ENCODE assay signal across 8 cellular contexts in genomic region chr17:59706900-59707181, GRCh38. TPM values are rescaled to one million over a fixed set of nuclear protein-coding genes. Genes with fewer than 3 reads are reported as not detected.
DNase-seq lines count a peak whose midpoint lies in the region; TF ChIP-seq lines count a peak whose summit lies in the region.

No MANE protein-coding gene starts in this region.

- H3K36me3 ChIP-seq in BJ (ENCODE audit: control insufficient read depth, insufficient read depth, low read length) (no peaks in the 10 kb centered on the region; the same call in 1 of the 2 replicates), NT2/D1 (ENCODE audit: insufficient read depth, insufficient read length, low read length) (peaks cover 38% of the 10 kb centered on the region)

- no peak for DNase-seq in BJ (ENCODE audit: low read depth)
- no peak for DNase-seq in NT2/D1 (ENCODE audit: low read depth, low spot score)
- no peak for DNase-seq in choroid plexus epithelial cell (ENCODE audit: low read depth)
- DNase-seq in nephron progenitor cell: no peak
- DNase-seq in NCI-H774 (lab: John Stamatoyannopoulos, UW): no peak
- no peak for DNase-seq in GM19238 (ENCODE audit: insufficient read length, low spot score)
- no peak for DNase-seq in Kasumi-1 (lab: John Stamatoyannopoulos, UW)
- DNase-seq in LoVo (ENCODE audit: low spot score): no peak

- H3K36me3 Mint-ChIP-seq in nephron progenitor cell (ENCODE audit: low read depth): peaks cover 41% of the 10 kb centered on the region

- POLR2A ChIA-PET in BJ (lab: Charles Lee): interaction anchor here (1.0 kb wide), 1 partner anchor 88 kb away, joined by 4 read pairs; the partner anchor contains the start of gene CLTC

- CTCF ChIA-PET in BJ (lab: Yijun Ruan, JAX): no interaction called here

- H3K4me1 Mint-ChIP-seq in nephron progenitor cell: peaks cover 38% of the 10 kb centered on the region

- H3K4me3 ChIP-seq in BJ (ENCODE audit: low read depth, low read length) (peak overlapping the region; percentile 61), NT2/D1 (ENCODE audit: insufficient read length, low read depth) (peak overlapping the region; percentile 98), choroid plexus epithelial cell (ENCODE audit: low read depth, low read length) (peak overlapping the region; percentile 86)

- peak overlapping the region; percentile 96 for H3K4me3 Mint-ChIP-seq in nephron progenitor cell

- H3K27me3 ChIP-seq in BJ (ENCODE audit: control insufficient read depth, insufficient read depth, low read length): no peaks in the 10 kb centered on the region
- H3K27me3 ChIP-seq in NT2/D1 (ENCODE audit: insufficient read depth, insufficient read length): no peaks in the 10 kb centered on the region

- H3K9me3 Mint-ChIP-seq in nephron progenitor cell: no peaks in the 10 kb centered on the region

- TF ChIP-seq CTCF in BJ (IDR thresholded peaks at IDR 0.05; ENCODE audit: insufficient read depth, low read depth, low read length) (no peak), choroid plexus epithelial cell (conservative IDR thresholded peaks at IDR 0.05; ENCODE audit: low read depth, low read length) (no peak), nephron progenitor cell (IDR thresholded peaks at IDR 0.05) (no peak)

- no peaks in the 10 kb centered on the region for H3K9me3 ChIP-seq in NT2/D1 (ENCODE audit: insufficient read depth, low read length)

- H3K9ac ChIP-seq in NT2/D1 (ENCODE audit: insufficient read length, low read depth): peak overlapping the region; percentile 96

- H3K4me1 ChIP-seq in NT2/D1 (ENCODE audit: insufficient read depth, insufficient read length): no peaks in the 10 kb centered on the region

- no peaks in the 10 kb centered on the region for H3K27me3 Mint-ChIP-seq in nephron progenitor cell (ENCODE audit: low read depth, poor library complexity)

- H3K27ac Mint-ChIP-seq in nephron progenitor cell: peak overlapping the region; percentile 99

RNA-seq across cellular contexts. Expression of gene PTRH2, which starts 0.4 kb away (rescaled TPM):
- 31.4 and 42.4 TPM in 2 replicates for polyA plus RNA-seq in BJ (2011; rRNA removed)
- polyA minus RNA-seq in BJ (2011; rRNA and poly(A)+ RNA removed): 6.5 and 10.0 TPM in 2 replicates

RNA-seq across cellular contexts. Expression of gene VMP1, which starts 0.6 kb away (rescaled TPM):
- polyA plus RNA-seq in BJ (2011; rRNA removed): 105 and 186 TPM in 2 replicates
- 276 and 308 TPM in 2 replicates for polyA minus RNA-seq in BJ (2011; rRNA and poly(A)+ RNA removed)
